8 cellular contexts compared by ENCODE assay signal in the genomic region with DNA sequence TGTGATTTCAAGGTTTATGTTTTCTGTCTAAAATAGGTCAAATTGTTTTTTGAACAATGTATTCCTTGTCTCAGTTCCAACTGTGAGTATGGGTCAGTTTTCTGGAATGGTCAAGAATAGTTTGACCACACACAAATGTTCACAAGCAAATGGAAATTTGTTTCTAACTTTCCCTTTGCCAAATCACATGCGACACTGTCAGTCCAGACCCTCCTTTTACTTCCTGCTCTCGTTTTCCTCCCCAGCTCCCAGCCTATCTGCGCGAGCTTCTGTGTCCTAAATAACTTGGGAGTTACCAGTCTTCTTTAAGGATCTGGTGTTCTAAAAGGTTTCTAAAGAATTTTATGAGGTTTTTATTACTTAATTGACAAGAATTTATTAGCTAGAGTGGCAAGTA.
A peak's percentile ranks its signal among the peaks of the same experiment; 100 is the strongest.
DNase-seq lines count a peak whose midpoint lies in the region; ATAC-seq and TF ChIP-seq lines count a peak whose summit lies in the region.
"Had no signal": no experiment of that assay in that cellular context is flagged by ENCODE, and none has a peak within 500 bp of the region (broad histone marks: within the 10 kb centered on the region; RNA-seq: fewer than 3 reads in every experiment).

No MANE protein-coding gene starts in this region.

- peak overlapping the region; percentile 2 for H4K8ac ChIP-seq in mesenchymal stem cell (ENCODE audit: low read length)

- no peak overlapping the region for H2BK120ac ChIP-seq in mesenchymal stem cell (ENCODE audit: low read depth, low read length)

- no peak overlapping the region for H3K14ac ChIP-seq in mesenchymal stem cell (ENCODE audit: low read length in 2 of 2)

- H3K4me3 ChIP-seq in coronary artery (peak overlapping the region; percentile 59), mesenchymal stem cell (ENCODE audit: insufficient read depth in 1 of 2, low read depth in 1 of 2, low read length in 2 of 2) (peak overlapping the region in 1 of 2 experiments; percentile 53), thoracic aorta (peak overlapping the region; percentile 63)

- DNase-seq in NAMALWA (ENCODE audit: low spot score) (peak; percentile 1), coronary artery (ENCODE audit: low spot score) (no peak), mesenchymal stem cell (peak; percentile 66), thoracic aorta (ENCODE audit: low spot score) (no peak), NCI-H2081 (lab: John Stamatoyannopoulos, UW) (no peak), RPMI8226 (no peak)
- DNase-seq: islet precursor cell had no signal

- H3K9me3 ChIP-seq in mesenchymal stem cell (ENCODE audit: control insufficient read depth, low read length) (no peaks in the 10 kb centered on the region), thoracic aorta (no peaks in the 10 kb centered on the region)

- ATAC-seq in thoracic aorta (ENCODE audit: insufficient number of reproducible peaks, low FRiP score, low read depth): peak; percentile 71
- no peak for ATAC-seq in HG02610 (IDR thresholded peaks at IDR 0.05; ENCODE audit: unreplicated experiment)

- H3K9ac ChIP-seq in mesenchymal stem cell (ENCODE audit: low read length): peak overlapping the region; percentile 75

- no peak overlapping the region for H3K18ac ChIP-seq in mesenchymal stem cell (ENCODE audit: low read depth in 1 of 2, low read length in 2 of 2)

- H2BK12ac ChIP-seq in mesenchymal stem cell (ENCODE audit: low read length in 2 of 2): peak overlapping the region in 1 of 2 experiments; percentile 75

- no CpG with 5 or more reads among the region's 4 CpGs for WGBS in mesenchymal stem cell

- no peak overlapping the region for H4K91ac ChIP-seq in mesenchymal stem cell (ENCODE audit: low read length)

- no peak overlapping the region for H2AFZ ChIP-seq in mesenchymal stem cell (ENCODE audit: low read depth, low read length)

- no peak overlapping the region for H3K4me2 ChIP-seq in mesenchymal stem cell (ENCODE audit: low read length, poor library complexity, severe bottlenecking)

- no peak overlapping the region for H3K23ac ChIP-seq in mesenchymal stem cell (ENCODE audit: low read length in 2 of 2)

- no peaks in the 10 kb centered on the region for H3K27me3 ChIP-seq in mesenchymal stem cell (ENCODE audit: control insufficient read depth in 1 of 2, insufficient read depth in 1 of 2, low read length in 2 of 2)
- H3K27me3 ChIP-seq in thoracic aorta (replicated peaks; ENCODE audit: insufficient read depth): no peaks in the 10 kb centered on the region

- no peak overlapping the region for H2BK5ac ChIP-seq in mesenchymal stem cell (ENCODE audit: low read depth, low read length, poor library complexity, severe bottlenecking)

- TF ChIP-seq CTCF in coronary artery (IDR thresholded peaks at IDR 0.05) (no peak), thoracic aorta (IDR thresholded peaks at IDR 0.05) (no peak)

- no peaks in the 10 kb centered on the region for H3K36me3 ChIP-seq in mesenchymal stem cell (ENCODE audit: control insufficient read depth in 1 of 2, insufficient read depth in 2 of 2, low read depth in 1 of 2, low read length in 2 of 2)
- H3K36me3 ChIP-seq in thoracic aorta: no peaks in the 10 kb centered on the region

- H2AK5ac ChIP-seq in mesenchymal stem cell (ENCODE audit: low read length, severe bottlenecking): no peak overlapping the region

- no peaks in the 10 kb centered on the region for H3K79me1 ChIP-seq in mesenchymal stem cell (replicated peaks; ENCODE audit: low read length, poor library complexity, severe bottlenecking)

- no peak overlapping the region for H3K4ac ChIP-seq in mesenchymal stem cell (ENCODE audit: low read depth in 1 of 2, low read length in 2 of 2)

- no peak overlapping the region for H2BK15ac ChIP-seq in mesenchymal stem cell (ENCODE audit: low read depth, poor library complexity, severe bottlenecking)

- H3K27ac ChIP-seq in coronary artery (peak overlapping the region; percentile 80 to 94), mesenchymal stem cell (ENCODE audit: low read length, poor library complexity, severe bottlenecking) (no peak overlapping the region), thoracic aorta (peak overlapping the region; percentile 82 to 86)

- no peaks in the 10 kb centered on the region for H3K4me1 ChIP-seq in mesenchymal stem cell (ENCODE audit: control insufficient read depth, insufficient read depth, low read depth, low read length)
- peaks cover 6 to 36% of the 10 kb centered on the region in 2 donors for H3K4me1 ChIP-seq in thoracic aorta (ENCODE audit: control insufficient read depth in 1 of 2, low read depth in 2 of 2)

Comparison
In these comparisons a context has a peak if more than half of its experiments do, and no peak if none do; other contexts are left out.
1. DNase-seq: peak in NAMALWA (single experiment) and mesenchymal stem cell (single experiment); none in coronary artery (single experiment), thoracic aorta (single experiment), NCI-H2081 (0 of 2) and RPMI8226 (single experiment).